24 cellular contexts compared by ENCODE assay signal in genomic region chr1:213268221-213268620, GRCh38.
A peak's percentile ranks its signal among the peaks of the same experiment; 100 is the strongest.
DNase-seq lines count a peak whose midpoint lies in the region; TF ChIP-seq lines count a peak whose summit lies in the region.
"Had no signal": no experiment of that assay in that cellular context is flagged by ENCODE, and none has a peak within 500 bp of the region (broad histone marks: within the 10 kb centered on the region; RNA-seq: fewer than 3 reads in every experiment).

No MANE protein-coding gene starts in this region.

- DNase-seq in EL (peak; percentile 57), LHCN-M2 (ENCODE audit: low read depth) (peak; percentile 43), epithelial cell of esophagus (ENCODE audit: low read depth) (peak; percentile 45), non-pigmented ciliary epithelial cell (ENCODE audit: low read depth) (peak; percentile 45), NCI-H1694 treated with DMSO at 0.1 percent for 48 hours (lab: John Stamatoyannopoulos, UW) (no peak), NCI-H1694 (lab: John Stamatoyannopoulos, UW) (no peak), Peyer's patch (no peak), GF-D8 (lab: John Stamatoyannopoulos, UW) (no peak)
- DNase-seq: activated CD4-positive, alpha-beta T cell treated with anti-CD3 and anti-CD28 coated beads for 36 hours; activated CD8-positive, alpha-beta memory T cell treated with anti-CD3 and anti-CD28 coated beads, Interleukin-2, amount 10 ng/mL, durations not matched to agents 7 days and 5 days; body of pancreas; CD8-positive, alpha-beta T cell; Kasumi-1; NCI-H1092; NCI-H2029 treated with DMSO at 0.1 percent for 48 hours; NCI-H345; NCI-H82; SIG-M5; stimulated activated CD4-positive, alpha-beta T cell treated with anti-CD3 and anti-CD28 coated beads, Interleukin-1b, Interleukin-23, amount 100 ng/mL, for 48 hours; T-cell; uterus had no signal

- no peak overlapping the region for H3K27ac ChIP-seq in Peyer's patch
- H3K27ac ChIP-seq: body of pancreas, neural progenitor cell, prostate gland, suprapubic skin, uterus had no signal

- H3K4me3 ChIP-seq in epithelial cell of esophagus (ENCODE audit: low read length) (no peak overlapping the region), Peyer's patch (no peak overlapping the region)
- H3K4me3 ChIP-seq: body of pancreas, neural progenitor cell, prostate gland, suprapubic skin, uterus had no signal

- no peak for TF ChIP-seq POLR2A in Peyer's patch (IDR thresholded peaks at IDR 0.05)

- TF ChIP-seq CTCF in epithelial cell of esophagus (IDR thresholded peaks at IDR 0.05; ENCODE audit: insufficient read depth, low read depth, low read length, missing control alignments) (no peak), Peyer's patch (IDR thresholded peaks at IDR 0.05) (no peak)

- peaks cover 0 to 3% (median 0%) of the 10 kb centered on the region in 4 donors for H3K9me3 ChIP-seq in Peyer's patch
- H3K9me3 ChIP-seq: body of pancreas, prostate gland, suprapubic skin, uterus had no signal

- no peaks in the 10 kb centered on the region for H3K27me3 ChIP-seq in Peyer's patch
- H3K27me3 ChIP-seq: body of pancreas, neural progenitor cell, suprapubic skin, uterus had no signal

- no peaks in the 10 kb centered on the region for H3K4me1 ChIP-seq in Peyer's patch
- H3K4me1 ChIP-seq: body of pancreas, neural progenitor cell, prostate gland, suprapubic skin, uterus had no signal

- H3K36me3 ChIP-seq in Peyer's patch, result no peaks in the 10 kb centered on the region
- H3K36me3 ChIP-seq: neural progenitor cell, prostate gland, uterus had no signal

Comparison
In these comparisons a context has a peak if more than half of its experiments do, and no peak if none do; other contexts are left out.
1. DNase-seq: peak in EL (single experiment), LHCN-M2 (single experiment), epithelial cell of esophagus (single experiment) and non-pigmented ciliary epithelial cell (single experiment); none in NCI-H1694 treated with DMSO at 0.1 percent for 48 hours (single experiment), NCI-H1694 (single experiment), Peyer's patch (0 of 3) and GF-D8 (single experiment).